Comparison of ENCODE assay signal across 9 cellular contexts in the genomic region with DNA sequence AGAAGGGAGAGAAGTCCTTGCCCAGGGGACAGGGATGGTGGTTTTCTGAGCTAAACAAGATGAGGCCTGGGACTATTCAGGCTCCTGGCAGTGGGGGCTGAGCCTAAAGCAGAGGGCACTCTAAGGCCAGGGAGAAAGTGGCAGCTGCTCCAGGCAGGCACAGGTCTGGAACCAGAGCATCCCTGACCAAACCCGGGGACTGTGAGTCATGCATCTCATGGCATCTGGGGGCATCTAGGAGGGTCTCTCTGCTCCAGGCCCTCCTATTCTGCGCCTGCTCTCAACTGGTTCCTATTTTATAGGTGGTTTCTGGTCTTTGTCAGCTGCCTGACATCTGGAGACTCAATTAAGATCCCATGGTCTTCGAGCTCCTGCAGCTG. TPM values are rescaled to one million over a fixed set of nuclear protein-coding genes. Genes with fewer than 3 reads are reported as not detected.
DNase-seq lines count a peak whose midpoint lies in the region; ATAC-seq and TF ChIP-seq lines count a peak whose summit lies in the region.
"Had no signal": no experiment of that assay in that cellular context is flagged by ENCODE, and none has a peak within 500 bp of the region (broad histone marks: within the 10 kb centered on the region; RNA-seq: fewer than 3 reads in every experiment).

No MANE protein-coding gene starts in this region.

- H3K4me3 ChIP-seq in adipocyte (ENCODE audit: low read length) = peak overlapping the region; percentile 25

- no peaks in the 10 kb centered on the region for H3K36me3 ChIP-seq in adipocyte (ENCODE audit: control insufficient read depth, insufficient read depth, low read length, severe bottlenecking)

- H3K27ac Mint-ChIP-seq in CD4-positive, alpha-beta T cell = peak overlapping the region; percentile 55
- peak overlapping the region; percentile 78 to 96 for H3K27ac Mint-ChIP-seq in natural killer cell

- H3K27me3 ChIP-seq in CD4-positive, alpha-beta T cell (ENCODE audit: control insufficient read depth, insufficient read depth, low read length) = peaks cover 12% of the 10 kb centered on the region
- H3K27me3 ChIP-seq in adipocyte (replicated peaks; ENCODE audit: control insufficient read depth, insufficient read depth, low read length) = no peaks in the 10 kb centered on the region

- TF ChIP-seq CTCF in CD4-positive, alpha-beta T cell (IDR thresholded peaks at IDR 0.05) = no peak
- TF ChIP-seq CTCF in natural killer cell (IDR thresholded peaks at IDR 0.05) (no peak), GM20000 (IDR thresholded peaks at IDR 0.05; ENCODE audit: extremely low read depth, missing control alignments) (no peak)

- H3K9ac ChIP-seq in adipocyte (ENCODE audit: low read length) = peak overlapping the region; percentile 47

- H3K4me3 Mint-ChIP-seq in CD4-positive, alpha-beta T cell = no peak overlapping the region
- H3K4me3 Mint-ChIP-seq in natural killer cell = no peak overlapping the region
- H3K4me3 Mint-ChIP-seq: brain had no signal

- H3K9me3 Mint-ChIP-seq in CD4-positive, alpha-beta T cell = no peaks in the 10 kb centered on the region
- no peaks in the 10 kb centered on the region for H3K9me3 Mint-ChIP-seq in natural killer cell

- POLR2A ChIA-PET in CD4-positive, alpha-beta T cell (lab: Charles Lee) = no interaction called here

- CTCF ChIA-PET in CD4-positive, alpha-beta T cell (lab: Charles Lee) = no interaction called here

- H3K27ac ChIP-seq in CD4-positive, alpha-beta T cell (ENCODE audit: low read depth, low read length) = no peak overlapping the region

- no peak for DNase-seq in CD4-positive, alpha-beta T cell
- DNase-seq in adipocyte (ENCODE audit: low read depth) = peak; percentile 40
- DNase-seq in natural killer cell = no peak
- DNase-seq in amygdala (lab: John Stamatoyannopoulos, UW) = no peak
- no peak for DNase-seq in NOMO-1 treated with dmso at 0.1 percent for 144 hours (lab: John Stamatoyannopoulos, UW; ENCODE audit: unreplicated experiment)
- no peak for DNase-seq in globus pallidus (ENCODE audit: low spot score)
- no peak for DNase-seq in GM20000 (ENCODE audit: low spot score)

- no peaks in the 10 kb centered on the region for H3K36me3 Mint-ChIP-seq in CD4-positive, alpha-beta T cell (ENCODE audit: low read depth)
- H3K36me3 Mint-ChIP-seq in natural killer cell = no peaks in the 10 kb centered on the region
- H3K36me3 Mint-ChIP-seq: brain had no signal

- intact Hi-C loops in CD4-positive, alpha-beta T cell (cut with DNase I, micrococcal nuclease) = no loop called here
- intact Hi-C loops in natural killer cell (cut with micrococcal nuclease) = no loop called here

- H3K9me3 ChIP-seq in CD4-positive, alpha-beta T cell (ENCODE audit: control insufficient read depth, low read length) = no peaks in the 10 kb centered on the region
- no peaks in the 10 kb centered on the region for H3K9me3 ChIP-seq in adipocyte (ENCODE audit: control insufficient read depth, low read length)

- peaks cover 30% of the 10 kb centered on the region for H3K27me3 Mint-ChIP-seq in CD4-positive, alpha-beta T cell
- peaks cover 14 to 18% of the 10 kb centered on the region in 2 donors for H3K27me3 Mint-ChIP-seq in natural killer cell (ENCODE audit: low read depth in 2 of 2)

- H3K4me1 ChIP-seq in adipocyte (ENCODE audit: control insufficient read depth, insufficient read depth, low read length) = peaks cover 43% of the 10 kb centered on the region

- ATAC-seq in CD4-positive, alpha-beta T cell (ENCODE audit: poor library complexity) = no peak
- ATAC-seq in HG02870 (IDR thresholded peaks at IDR 0.05; ENCODE audit: unreplicated experiment) = peak; percentile 3
- ATAC-seq in natural killer cell = peak in 1 of 3 donors; percentile 4

- peaks cover 13% of the 10 kb centered on the region for H3K4me1 Mint-ChIP-seq in CD4-positive, alpha-beta T cell (ENCODE audit: low read depth)
- peaks cover 12 to 15% of the 10 kb centered on the region in 2 donors for H3K4me1 Mint-ChIP-seq in natural killer cell

RNA-seq across cellular contexts. Expression of gene KRT7, which starts 11.6 kb away (rescaled TPM):
- not detected for total RNA-seq in CD4-positive, alpha-beta T cell
- total RNA-seq in natural killer cell = under 1 TPM in 1 of 3 donors, not detected in 2; 0.54 TPM

RNA-seq across cellular contexts. Expression of gene KRT86, which starts 29.8 kb away (rescaled TPM):
- not detected for total RNA-seq in CD4-positive, alpha-beta T cell
- 1 to 10 TPM; 2.0 to 3.6 (median 2.7) TPM for total RNA-seq in natural killer cell

RNA-seq across cellular contexts. Expression of gene KRT81, which starts 46.7 kb away (rescaled TPM):
- not detected for total RNA-seq in CD4-positive, alpha-beta T cell
- total RNA-seq in natural killer cell = 1 to 10 TPM in 2 of 3 donors, under 1 TPM in 1; 0.28 to 1.4 (median 1.3) TPM

RNA-seq across cellular contexts. Expression of gene KRT80, which starts 52.8 kb away (rescaled TPM):
- not detected for total RNA-seq in CD4-positive, alpha-beta T cell
- total RNA-seq in natural killer cell = not detected
